ENCODE assay signal across 10 cellular contexts in the genomic region with DNA sequence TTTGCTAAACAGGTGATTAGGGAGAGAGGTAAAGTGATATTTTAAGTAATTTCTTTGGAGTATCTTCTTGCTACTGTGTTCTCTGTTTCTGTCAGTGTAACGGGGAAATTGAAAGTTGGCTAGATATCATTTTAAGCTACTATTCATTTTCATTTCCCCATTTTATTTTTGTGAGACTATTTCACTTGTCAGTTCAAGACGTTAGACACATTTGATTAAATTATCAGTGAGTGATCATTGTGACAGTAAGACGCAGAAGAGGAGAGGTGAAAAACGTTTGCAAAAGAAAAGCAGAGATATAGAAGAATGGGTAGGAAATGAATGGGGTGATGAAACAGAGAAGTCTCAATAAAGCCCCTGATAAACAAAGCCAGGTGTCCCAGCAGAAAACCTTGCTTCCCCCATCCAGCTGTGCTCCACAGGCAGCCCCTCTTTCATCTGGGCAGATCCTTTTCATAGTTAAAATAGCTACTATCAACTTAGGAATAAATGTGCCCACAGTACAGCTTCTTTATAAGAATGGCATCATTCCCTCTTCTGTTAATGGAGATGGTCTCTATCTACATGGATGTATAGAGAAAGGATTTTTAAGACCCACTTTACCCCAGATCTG.
A peak's percentile ranks its signal among the peaks of the same experiment; 100 is the strongest.
DNase-seq lines count a peak whose midpoint lies in the region; ATAC-seq and TF ChIP-seq lines count a peak whose summit lies in the region.
"Had no signal": no experiment of that assay in that cellular context is flagged by ENCODE, and none has a peak within 500 bp of the region (broad histone marks: within the 10 kb centered on the region; RNA-seq: fewer than 3 reads in every experiment).

No MANE protein-coding gene starts in this region.

- no peaks in the 10 kb centered on the region for H3K27me3 ChIP-seq in iPS-20b (ENCODE audit: insufficient read depth, low read length)
- H3K27me3 ChIP-seq in CD8-positive, alpha-beta T cell (ENCODE audit: insufficient read depth, low read length) = no peaks in the 10 kb centered on the region
- H3K27me3 ChIP-seq in upper lobe of right lung = no peaks in the 10 kb centered on the region
- no peaks in the 10 kb centered on the region for H3K27me3 ChIP-seq in A673 (replicated peaks; ENCODE audit: insufficient read depth, low read depth, low read length, poor library complexity)
- H3K27me3 ChIP-seq: cardiac muscle cell had no signal

- H3K4me3 Mint-ChIP-seq in CD8-positive, alpha-beta T cell = no peak overlapping the region

- peaks cover 4% of the 10 kb centered on the region for H3K36me3 Mint-ChIP-seq in CD8-positive, alpha-beta T cell

- DNase-seq in CD8-positive, alpha-beta T cell = no peak
- no peak for DNase-seq in stimulated activated CD4-positive, alpha-beta T cell treated with anti-CD3 and anti-CD28 coated beads, Interleukin-4, amount 100 ng/mL, for 1 hour
- DNase-seq in upper lobe of right lung = no peak
- DNase-seq in A673 (ENCODE audit: low spot score) = no peak
- DNase-seq: NCI-H446 had no signal

- H3K9me3 ChIP-seq in iPS-20b (ENCODE audit: insufficient read depth, low read depth, low read length) (peaks cover 18% of the 10 kb centered on the region), upper lobe of right lung (peaks cover 5% of the 10 kb centered on the region), A673 (ENCODE audit: low read depth, low read length, poor library complexity, severe bottlenecking) (no peaks in the 10 kb centered on the region)
- H3K9me3 ChIP-seq in CD8-positive, alpha-beta T cell (ENCODE audit: low read length) = no peaks in the 10 kb centered on the region

- H3K4me1 ChIP-seq in iPS-20b (ENCODE audit: insufficient read depth, low read length) (peaks cover 7% of the 10 kb centered on the region; the same call in 1 of the 2 replicates), upper lobe of right lung (no peaks in the 10 kb centered on the region), A673 (ENCODE audit: insufficient read depth, low read length, poor library complexity, severe bottlenecking) (no peaks in the 10 kb centered on the region)
- peaks cover 12% of the 10 kb centered on the region for H3K4me1 ChIP-seq in CD8-positive, alpha-beta T cell (ENCODE audit: insufficient read depth, low read length)

- intact Hi-C loops in CD8-positive, alpha-beta T cell (cut with DNase I, micrococcal nuclease) = no loop called here
- intact Hi-C loops in upper lobe of right lung (cut with DNase I) (no loop called here), A673 (cut with micrococcal nuclease; ENCODE audit: unreplicated experiment) (no loop called here)

- CTCF ChIA-PET in CD8-positive, alpha-beta T cell (lab: Charles Lee) = interaction anchor here (1.2 kb wide), 1 partner anchor 19 kb away, joined by 3 read pairs; no protein-coding TSS in a partner anchor
- CTCF ChIA-PET in A673 (lab: Charles Lee) = no interaction called here

- no peak for TF ChIP-seq CTCF in CD8-positive, alpha-beta T cell (IDR thresholded peaks at IDR 0.05)
- no peak for TF ChIP-seq CTCF in upper lobe of right lung (IDR thresholded peaks at IDR 0.05)
- TF ChIP-seq CTCF in A673 (conservative IDR thresholded peaks at IDR 0.05; ENCODE audit: low read depth, low read length) = no peak

- peaks cover 4% of the 10 kb centered on the region for H3K9me3 Mint-ChIP-seq in CD8-positive, alpha-beta T cell

- peaks cover 20% of the 10 kb centered on the region for H3K4me1 Mint-ChIP-seq in CD8-positive, alpha-beta T cell (ENCODE audit: low read depth)

- H3K27ac ChIP-seq in iPS-20b (ENCODE audit: low read length) = no peak overlapping the region
- H3K27ac ChIP-seq in CD8-positive, alpha-beta T cell (ENCODE audit: low read depth, low read length) = no peak overlapping the region
- H3K27ac ChIP-seq in upper lobe of right lung = no peak overlapping the region
- no peak overlapping the region for H3K27ac ChIP-seq in A673 (ENCODE audit: low read depth, low read length, poor library complexity, severe bottlenecking)
- H3K27ac ChIP-seq: cardiac muscle cell had no signal

- no peak overlapping the region for H3K27ac Mint-ChIP-seq in CD8-positive, alpha-beta T cell

- no peak overlapping the region for H3K9ac ChIP-seq in iPS-20b (ENCODE audit: low read depth, low read length)

- H3K4me3 ChIP-seq in iPS-20b (ENCODE audit: low read length) (peak overlapping the region; percentile 9; the same call in 1 of the 2 replicates), upper lobe of right lung (no peak overlapping the region), A673 (ENCODE audit: low read depth, low read length, poor library complexity, severe bottlenecking) (no peak overlapping the region)
- H3K4me3 ChIP-seq in CD8-positive, alpha-beta T cell (ENCODE audit: low read depth, low read length) = no peak overlapping the region
- H3K4me3 ChIP-seq: cardiac muscle cell had no signal

- H3K36me3 ChIP-seq in iPS-20b (ENCODE audit: insufficient read depth, low read depth, low read length) (no peaks in the 10 kb centered on the region), upper lobe of right lung (no peaks in the 10 kb centered on the region), A673 (ENCODE audit: insufficient read depth, low read length, poor library complexity, severe bottlenecking) (no peaks in the 10 kb centered on the region)
- no peaks in the 10 kb centered on the region for H3K36me3 ChIP-seq in CD8-positive, alpha-beta T cell (ENCODE audit: insufficient read depth, low read length)
- H3K36me3 ChIP-seq: cardiac muscle cell had no signal

- POLR2A ChIA-PET in CD8-positive, alpha-beta T cell (lab: Charles Lee) = interaction anchor here (0.6 kb wide), 1 partner anchor 130 kb away, joined by 3 read pairs; no protein-coding TSS in a partner anchor
- POLR2A ChIA-PET in A673 (lab: Charles Lee; ENCODE audit: low non-redundant PET) = no interaction called here

- no TSS peak for BruUV-seq in A673 (replicated peaks; lab: Mats Ljungman, UMichigan)

- no peaks in the 10 kb centered on the region for H3K27me3 Mint-ChIP-seq in CD8-positive, alpha-beta T cell (ENCODE audit: low read depth)

- ATAC-seq in GM18868 (IDR thresholded peaks at IDR 0.05; ENCODE audit: unreplicated experiment) (peak; percentile 75), GM21723 (IDR thresholded peaks at IDR 0.05; ENCODE audit: unreplicated experiment) (peak; percentile 86), HG03342 (IDR thresholded peaks at IDR 0.05; ENCODE audit: unreplicated experiment) (peak; percentile 67), upper lobe of right lung (no peak)
- no peak for ATAC-seq in CD8-positive, alpha-beta T cell

Comparison
In these comparisons a context has a peak if more than half of its experiments do, and no peak if none do; other contexts are left out.
1. ATAC-seq: peak in GM18868 (single experiment), GM21723 (single experiment) and HG03342 (single experiment); none in CD8-positive, alpha-beta T cell (single experiment) and upper lobe of right lung (single experiment).